ENCODE assay signal across 8 cellular contexts in the genomic region with DNA sequence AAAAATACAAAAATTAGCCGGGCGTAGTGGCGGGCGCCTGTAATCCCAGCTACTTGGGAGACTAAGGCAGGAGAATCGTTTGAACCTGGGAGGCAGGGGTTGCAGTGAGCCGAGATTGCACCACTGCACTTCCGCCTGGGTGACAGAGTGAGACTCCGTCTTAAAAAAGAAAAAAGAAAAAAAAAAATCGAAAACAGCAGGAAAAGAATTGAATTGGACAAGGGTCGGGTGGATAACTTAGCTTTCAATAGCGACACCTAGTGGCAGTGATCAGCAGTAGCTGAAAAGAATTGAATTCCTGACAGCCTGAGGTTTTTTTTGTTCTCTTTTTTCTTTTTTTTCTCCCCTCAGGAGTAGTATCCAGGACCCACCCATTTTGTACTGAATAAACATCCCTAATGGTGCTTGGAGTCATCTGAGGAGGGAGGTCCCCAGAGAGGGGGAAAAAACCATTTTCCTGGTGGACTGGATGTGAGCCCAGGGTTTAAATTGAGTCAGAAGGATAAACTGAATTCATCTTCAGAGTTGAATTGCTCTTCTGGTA. TPM values are rescaled to one million over a fixed set of nuclear protein-coding genes. Genes with fewer than 3 reads are reported as not detected.
DNase-seq lines count a peak whose midpoint lies in the region; ATAC-seq, FAIRE-seq and TF ChIP-seq lines count a peak whose summit lies in the region.

No MANE protein-coding gene starts in this region.

- FAIRE-seq in A549 (lab: Jason Lieb, UNC): no peak

- H3K27ac ChIP-seq in A549: peak overlapping the region; percentile 63 to 84

- no peak for TF ChIP-seq EP300 in A549 (IDR thresholded peaks at IDR 0.05)

- no peak for TF ChIP-seq POLR2A in A549 (IDR thresholded peaks at IDR 0.05; ENCODE audit: low read length)

- H3K9me3 ChIP-seq in A549: no peaks in the 10 kb centered on the region

- POLR2A ChIA-PET in A549 (lab: Yijun Ruan, JAX): interaction anchor here (0.6 to 1.0 kb wide), 5 partner anchors 15 to 292 kb away, joined by 3 to 5 read pairs (median 3); a partner anchor contains a TSS

- CTCF ChIA-PET in A549 (lab: Yijun Ruan, JAX): interaction anchor here (0.6 to 2.6 kb wide), 59 partner anchors 9 to 1357 kb away, joined by 3 to 36 read pairs (median 4); a partner anchor contains a TSS

- H3K27ac Mint-ChIP-seq in brain: peak overlapping the region in 2 of 5 experiments; percentile 15 to 51

- peak; percentile 85 to 89 for TF ChIP-seq RAD21 in A549 (conservative IDR thresholded peaks at IDR 0.05 in 1 of 2, IDR thresholded peaks at IDR 0.05 in 1 of 2)

- ATAC-seq in A549 (peak; percentile 81 to 87), HG02840 (IDR thresholded peaks at IDR 0.05; ENCODE audit: low FRiP score, unreplicated experiment) (no peak)

- peak overlapping the region in 2 of 5 experiments; percentile 34 to 68 for H3K4me3 Mint-ChIP-seq in brain

- H3K9me3 Mint-ChIP-seq in brain: no peaks in the 10 kb centered on the region

- peak overlapping the region; percentile 70 for H3K4me2 ChIP-seq in A549

- WGBS in A549 (ENCODE audit: missing lambda C conversion rate): under 1% methylated on average over 11 of the region's 11 CpGs

- H3K27me3 Mint-ChIP-seq in brain: no peaks in the 10 kb centered on the region

- peak; percentile 95 for TF ChIP-seq CTCF in A549 (IDR thresholded peaks at IDR 0.05)
- TF ChIP-seq CTCF in GM12873 (IDR thresholded peaks at IDR 0.05; ENCODE audit: insufficient read depth, low read depth, low read length, missing control alignments): peak; percentile 83
- peak; percentile 93 for TF ChIP-seq CTCF in brain (conservative IDR thresholded peaks at IDR 0.05)

- H3K4me1 ChIP-seq in A549: peaks cover 21% of the 10 kb centered on the region

- no peaks in the 10 kb centered on the region for H3K36me3 Mint-ChIP-seq in brain

- peaks cover 16% of the 10 kb centered on the region for H3K4me1 Mint-ChIP-seq in brain

- H3K4me3 ChIP-seq in A549: peak overlapping the region; percentile 41

- DNase-seq in A549 (ENCODE audit: low read depth in 1 of 2, low spot score in 1 of 2) (peak; percentile 82 to 84), NCI-H1436 treated with DMSO at 0.1 percent for 48 hours (lab: John Stamatoyannopoulos, UW) (peak; percentile 27), SW 1271 (lab: John Stamatoyannopoulos, UW) (peak; percentile 30 to 72), inferior parietal cortex (ENCODE audit: extremely low spot score) (peak; percentile 82), smooth muscle cell of the brain vasculature (ENCODE audit: low read depth, low spot score) (peak; percentile 33)

TF ChIP-seq in A549, 52 proteins besides CTCF, POLR2A, EP300 and RAD21:
- TF ChIP-seq MAFK (IDR thresholded peaks at IDR 0.05; ENCODE audit: partially characterized antibody) (no peak), NR3C1 (IDR thresholded peaks at IDR 0.05) (no peak), EHMT2 (IDR thresholded peaks at IDR 0.05; ENCODE audit: low read depth) (no peak), CEBPB (IDR thresholded peaks at IDR 0.05) (peak; percentile 27 to 53; a peak in 2 of 4 replicates), KDM5A (IDR thresholded peaks at IDR 0.05) (no peak), RARB (CRISPR knock-in tag; IDR thresholded peaks at IDR 0.05) (no peak), NPAS2 (CRISPR knock-in tag; IDR thresholded peaks at IDR 0.05; ENCODE audit: borderline replicate concordance) (no peak), CHD2 (IDR thresholded peaks at IDR 0.05; ENCODE audit: low read length, partially characterized antibody) (no peak), JUNB (IDR thresholded peaks at IDR 0.05) (no peak), NFE2L2 (conservative IDR thresholded peaks at IDR 0.05; ENCODE audit: low read length) (no peak), SMC3 (IDR thresholded peaks at IDR 0.05) (peak; percentile 88), RNF2 (IDR thresholded peaks at IDR 0.05; ENCODE audit: borderline replicate concordance, low read depth) (no peak), RFX5 (IDR thresholded peaks at IDR 0.05) (no peak)
- TF ChIP-seq, protein P1, sequence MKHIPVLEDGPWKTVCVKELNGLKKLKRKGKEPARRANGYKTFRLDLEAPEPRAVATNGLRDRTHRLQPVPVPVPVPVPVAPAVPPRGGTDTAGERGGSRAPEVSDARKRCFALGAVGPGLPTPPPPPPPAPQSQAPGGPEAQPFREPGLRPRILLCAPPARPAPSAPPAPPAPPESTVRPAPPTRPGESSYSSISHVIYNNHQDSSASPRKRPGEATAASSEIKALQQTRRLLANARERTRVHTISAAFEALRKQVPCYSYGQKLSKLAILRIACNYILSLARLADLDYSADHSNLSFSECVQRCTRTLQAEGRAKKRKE (CRISPR knock-in tag; IDR thresholded peaks at IDR 0.05; ENCODE audit: low read depth): no peak
- TF ChIP-seq, protein P2, sequence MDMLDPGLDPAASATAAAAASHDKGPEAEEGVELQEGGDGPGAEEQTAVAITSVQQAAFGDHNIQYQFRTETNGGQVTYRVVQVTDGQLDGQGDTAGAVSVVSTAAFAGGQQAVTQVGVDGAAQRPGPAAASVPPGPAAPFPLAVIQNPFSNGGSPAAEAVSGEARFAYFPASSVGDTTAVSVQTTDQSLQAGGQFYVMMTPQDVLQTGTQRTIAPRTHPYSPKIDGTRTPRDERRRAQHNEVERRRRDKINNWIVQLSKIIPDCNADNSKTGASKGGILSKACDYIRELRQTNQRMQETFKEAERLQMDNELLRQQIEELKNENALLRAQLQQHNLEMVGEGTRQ (IDR thresholded peaks at IDR 0.05): no peak
TF ChIP-seq in A549: peak in this region for 2.

RNA-seq across cellular contexts. Expression of a gene that starts 55.1 kb away (rescaled TPM):
- 196 and 235 TPM in 2 replicates for polyA plus RNA-seq in A549 (2011; rRNA removed)
- 44.0 and 44.6 TPM in 2 replicates for polyA plus RNA-seq in A549 (2012; cell fraction: cytosol; rRNA removed)
- polyA plus RNA-seq in A549 (2012; cell fraction: nucleus; rRNA removed): 7.9 and 16.6 TPM in 2 replicates
- 253 to 304 TPM (median 256 TPM) in 3 replicates for polyA plus RNA-seq in A549 (2017; fragmentation: RNase III; extraction: RNeasy Plus Mini Kit Qiagen cat#74134 plus additional on column Dnase treatment)
- 22.2 and 27.7 TPM in 2 replicates for polyA minus RNA-seq in A549 (2011; rRNA and poly(A)+ RNA removed)
- polyA plus RNA-seq in brain (ENCODE audit: insufficient read depth, low read depth, low replicate concordance): 107 TPM

Comparison
In these comparisons a context has a peak if more than half of its experiments do, and no peak if none do; other contexts are left out.
1. DNase-seq: peak in every context shown above with its lines; median percentile 83 in A549; 82 in inferior parietal cortex; 51 in SW 1271; 33 in smooth muscle cell of the brain vasculature; 27 in NCI-H1436 treated with DMSO at 0.1 percent for 48 hours.